8 cellular contexts compared by ENCODE assay signal in the genomic region with DNA sequence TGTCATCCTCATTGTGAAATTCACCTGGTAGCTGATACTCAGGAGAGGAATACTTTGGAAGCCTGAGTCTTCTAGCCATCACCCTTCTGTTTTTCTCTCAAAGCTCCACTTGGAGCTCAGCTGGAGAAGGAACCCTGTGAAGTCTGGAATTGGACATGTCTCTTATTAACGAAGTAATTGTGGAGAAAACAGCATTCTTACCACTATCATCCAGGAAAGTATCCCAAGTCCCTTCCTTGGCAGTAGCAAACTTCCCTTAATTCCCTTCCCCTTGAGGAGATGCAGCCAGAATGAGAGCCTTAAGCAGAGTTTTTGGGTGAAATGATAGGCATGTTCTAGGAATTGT. TPM values are rescaled to one million over a fixed set of nuclear protein-coding genes. Genes with fewer than 3 reads are reported as not detected.
A peak's percentile ranks its signal among the peaks of the same experiment; 100 is the strongest.
DNase-seq lines count a peak whose midpoint lies in the region; ATAC-seq, FAIRE-seq and TF ChIP-seq lines count a peak whose summit lies in the region.

No MANE protein-coding gene starts in this region.

- no peaks in the 10 kb centered on the region for H3K9me3 ChIP-seq in BLaER1 treated with 17β-estradiol and CSF1 and Interleukin-3, amounts not matched to agents 10 nM and 100 nM (replicated peaks in 1 of 11)
- H3K9me3 ChIP-seq in OCI-LY1 (ENCODE audit: low read length): no peaks in the 10 kb centered on the region
- H3K9me3 ChIP-seq in H1 (ENCODE audit: insufficient read depth in 2 of 2, low read depth in 1 of 2, low read length in 1 of 2): no peaks in the 10 kb centered on the region
- H3K9me3 ChIP-seq in neural progenitor cell (ENCODE audit: low read depth): no peaks in the 10 kb centered on the region

- peak overlapping the region; percentile 2 for H3K56ac ChIP-seq in H1 (replicated peaks; ENCODE audit: insufficient read length, low read depth, low read length)

- peaks cover 28% of the 10 kb centered on the region for H3K4me1 Mint-ChIP-seq in neural progenitor cell

- FAIRE-seq in H1 (lab: Jason Lieb, UNC): no peak

- H4K20me1 ChIP-seq in BLaER1 treated with 17β-estradiol and CSF1 and Interleukin-3, amounts not matched to agents 10 nM and 100 nM: no peaks in the 10 kb centered on the region
- H4K20me1 ChIP-seq in OCI-LY1 (ENCODE audit: insufficient read depth, low read length) (no peaks in the 10 kb centered on the region), H1 (replicated peaks in 1 of 2; ENCODE audit: control insufficient read depth in 1 of 2, insufficient read depth in 2 of 2, low read length in 2 of 2) (no peaks in the 10 kb centered on the region), neural progenitor cell (ENCODE audit: low read depth) (no peaks in the 10 kb centered on the region)

- peak overlapping the region; percentile 73; the same call in 1 of the 2 replicates for H3K18ac ChIP-seq in H1 (ENCODE audit: extremely low read depth, low read length)

- TF ChIP-seq RAD21 in H1 (IDR thresholded peaks at IDR 0.05 in 1 of 2, conservative IDR thresholded peaks at IDR 0.05 in 1 of 2; ENCODE audit: low read depth in 2 of 2, low read length in 2 of 2): no peak

- no peak overlapping the region for H2BK12ac ChIP-seq in H1 (ENCODE audit: low read depth, low read length)

- H3K4me2 ChIP-seq in BLaER1 treated with 17β-estradiol and CSF1 and Interleukin-3, amounts not matched to agents 10 nM and 100 nM: peak overlapping the region; percentile 80 to 97 (median 92)
- H3K4me2 ChIP-seq in OCI-LY1 (ENCODE audit: low read length): peak overlapping the region; percentile 93
- peak overlapping the region; percentile 75 to 93 for H3K4me2 ChIP-seq in H1 (ENCODE audit: insufficient read depth in 1 of 2, low read depth in 2 of 2, low read length in 2 of 2)
- H3K4me2 ChIP-seq in neural progenitor cell: peak overlapping the region; percentile 85

- no peak overlapping the region for H3K14ac ChIP-seq in H1 (ENCODE audit: insufficient read length)

- POLR2A ChIA-PET in H1 (lab: Charles Lee; ENCODE audit: partially characterized antibody): interaction anchor here (0.7 to 3.1 kb wide), 3 partner anchors 16 to 47 kb away, joined by 3 to 69 read pairs (median 3); a partner anchor contains a TSS

- H3K27me3 ChIP-seq in BLaER1 treated with 17β-estradiol and CSF1 and Interleukin-3, amounts not matched to agents 10 nM and 100 nM: no peaks in the 10 kb centered on the region
- H3K27me3 ChIP-seq in OCI-LY1 (ENCODE audit: insufficient read depth, low read length) (no peaks in the 10 kb centered on the region), H1 (replicated peaks in 1 of 4; ENCODE audit: control insufficient read depth in 3 of 4, extremely low read depth in 1 of 4, insufficient read depth in 3 of 4, low read length in 3 of 4) (peaks cover 2 to 6% (median 3%) of the 10 kb centered on the region in 4 experiments; a peak in 3 of 7 replicates), neural progenitor cell (no peaks in the 10 kb centered on the region)

- H3K79me2 ChIP-seq in OCI-LY1 (ENCODE audit: insufficient read depth, low read length): no peaks in the 10 kb centered on the region
- no peaks in the 10 kb centered on the region for H3K79me2 ChIP-seq in H1 (ENCODE audit: control insufficient read depth in 1 of 2, insufficient read depth in 2 of 2, low read length in 2 of 2)
- no peaks in the 10 kb centered on the region for H3K79me2 ChIP-seq in neural progenitor cell (ENCODE audit: low read depth)

- ATAC-seq in GM18511 (IDR thresholded peaks at IDR 0.05; ENCODE audit: unreplicated experiment) (no peak), HG03442 (IDR thresholded peaks at IDR 0.05; ENCODE audit: unreplicated experiment) (no peak)

- CTCF ChIA-PET in H1 (lab: Charles Lee; ENCODE audit: partially characterized antibody): interaction anchor here (0.9 kb wide), 1 partner anchor 397 kb away, joined by 3 read pairs; no protein-coding TSS in a partner anchor

- H3K23me2 ChIP-seq in H1 (ENCODE audit: low read depth, low read length): peaks cover 8% of the 10 kb centered on the region

- no peaks in the 10 kb centered on the region for H3K9me2 ChIP-seq in OCI-LY1 (ENCODE audit: low read depth, low read length)

- peak overlapping the region; percentile 80 to 95 (median 86) for H3K9ac ChIP-seq in BLaER1 treated with 17β-estradiol and CSF1 and Interleukin-3, amounts not matched to agents 10 nM and 100 nM
- H3K9ac ChIP-seq in OCI-LY1 (ENCODE audit: low read length) (peak overlapping the region; percentile 77), H1 (replicated peaks in 1 of 4; ENCODE audit: extremely low read depth in 1 of 4, low read depth in 3 of 4, low read length in 3 of 4) (peak overlapping the region; percentile 52 to 71 (median 66)), neural progenitor cell (no peak overlapping the region)

- peaks cover 2% of the 10 kb centered on the region for H3K27me3 Mint-ChIP-seq in neural progenitor cell (ENCODE audit: insufficient read depth, low read depth)

- H4K91ac ChIP-seq in H1 (replicated peaks; ENCODE audit: insufficient read length, low read length): peak overlapping the region; percentile 58

- no peak overlapping the region for H2AK5ac ChIP-seq in H1 (ENCODE audit: low read depth, low read length)

- peak overlapping the region; percentile 61 to 76 (median 68) for H3K4me3 ChIP-seq in BLaER1 treated with 17β-estradiol and CSF1 and Interleukin-3, amounts not matched to agents 10 nM and 100 nM
- H3K4me3 ChIP-seq in OCI-LY1 (ENCODE audit: low read depth, low read length, poor library complexity, severe bottlenecking): peak overlapping the region; percentile 63
- H3K4me3 ChIP-seq in H1 (ENCODE audit: extremely low read depth in 1 of 4, insufficient read depth in 2 of 4, low read depth in 3 of 4, low read length in 4 of 4): peak overlapping the region; percentile 61 to 71 (median 66)
- peak overlapping the region; percentile 57 for H3K4me3 ChIP-seq in neural progenitor cell

- H3K27ac Mint-ChIP-seq in neural progenitor cell: peak overlapping the region; percentile 93

- H3F3A ChIP-seq in OCI-LY1 (ENCODE audit: insufficient read depth, low read length) (peaks cover 3% of the 10 kb centered on the region; the same call in 1 of the 2 replicates), neural progenitor cell (ENCODE audit: low read depth) (peaks cover 38% of the 10 kb centered on the region)

- no peak for TF ChIP-seq EP300 in H1 (IDR thresholded peaks at IDR 0.05; ENCODE audit: borderline replicate concordance in 1 of 2, low read depth in 2 of 2, low read length in 2 of 2)

- H3K36me3 Mint-ChIP-seq in neural progenitor cell: peaks cover 6% of the 10 kb centered on the region

- no peak overlapping the region for H4K8ac ChIP-seq in H1 (ENCODE audit: extremely low read depth, insufficient read depth, low read length)

- H3K4me1 ChIP-seq in BLaER1 treated with 17β-estradiol and CSF1 and Interleukin-3, amounts not matched to agents 10 nM and 100 nM: peaks cover 13 to 45% (median 21%) of the 10 kb centered on the region in 10 experiments
- H3K4me1 ChIP-seq in OCI-LY1 (ENCODE audit: insufficient read depth, low read length, severe bottlenecking): peaks cover 42% of the 10 kb centered on the region
- H3K4me1 ChIP-seq in H1 (replicated peaks in 1 of 4; ENCODE audit: control insufficient read depth in 3 of 4, insufficient read depth in 4 of 4, low read length in 3 of 4): peaks cover 0 to 7% (median 5%) of the 10 kb centered on the region in 4 experiments; a peak in 4 of 7 replicates
- peaks cover 24% of the 10 kb centered on the region for H3K4me1 ChIP-seq in neural progenitor cell

- H3K9me3 Mint-ChIP-seq in neural progenitor cell: peaks cover 3% of the 10 kb centered on the region

- no peak overlapping the region for H2BK20ac ChIP-seq in H1 (ENCODE audit: low read length)

- H2BK120ac ChIP-seq in H1 (replicated peaks; ENCODE audit: low read depth, low read length): no peak overlapping the region

- peak overlapping the region; percentile 87 for H3K4me3 Mint-ChIP-seq in neural progenitor cell

- no peak overlapping the region for H2BK15ac ChIP-seq in H1 (ENCODE audit: low read length)

- H3K23ac ChIP-seq in H1 (ENCODE audit: insufficient read length): no peak overlapping the region

- TF ChIP-seq CTCF in OCI-LY1 (IDR thresholded peaks at IDR 0.05; ENCODE audit: low read length) (no peak), H1 (IDR thresholded peaks at IDR 0.05; ENCODE audit: control extremely low read depth in 1 of 3, insufficient read depth in 1 of 3, low read depth in 1 of 3, low read length in 3 of 3) (no peak), neural progenitor cell (IDR thresholded peaks at IDR 0.05) (no peak)

- H3K27ac ChIP-seq in BLaER1 treated with 17β-estradiol and CSF1 and Interleukin-3, amounts not matched to agents 10 nM and 100 nM: peak overlapping the region; percentile 71 to 94 (median 90)
- peak overlapping the region; percentile 81 for H3K27ac ChIP-seq in OCI-LY1 (ENCODE audit: low read depth, low read length, poor library complexity, severe bottlenecking)
- peak overlapping the region; percentile 62; the same call in 1 of the 2 replicates for H3K27ac ChIP-seq in H1 (ENCODE audit: low read depth, low read length)
- H3K27ac ChIP-seq in neural progenitor cell: peak overlapping the region; percentile 97

- WGBS in H1 (ENCODE audit: extremely low coverage in 1 of 2, insufficient coverage in 1 of 2, insufficient read length in 1 of 2, insufficient replicate concordance in 2 of 2, low coverage in 1 of 2, low lambda C conversion rate in 2 of 2, missing lambda C conversion rate in 1 of 2), 2 experiments: 0% methylated on average over 1 of the region's 1 CpG; no CpG with 5 or more reads in 1 of the 2 experiments

- no peak for TF ChIP-seq POLR2A in H1 (IDR thresholded peaks at IDR 0.05; ENCODE audit: control extremely low read depth in 1 of 2, low read depth in 2 of 2, low read length in 2 of 2)

- H2AFZ ChIP-seq in OCI-LY1 (ENCODE audit: low read length) (peak overlapping the region; percentile 47; the same call in 1 of the 2 replicates), H1 (ENCODE audit: low read length) (peak overlapping the region; percentile 74), neural progenitor cell (replicated peaks) (peak overlapping the region; percentile 93)

- H3K79me1 ChIP-seq in H1 (ENCODE audit: low read depth, low read length): no peaks in the 10 kb centered on the region

- no peaks in the 10 kb centered on the region for H3K36me3 ChIP-seq in BLaER1 treated with 17β-estradiol and CSF1 and Interleukin-3, amounts not matched to agents 10 nM and 100 nM
- H3K36me3 ChIP-seq in OCI-LY1 (ENCODE audit: insufficient read depth, low read length) (no peaks in the 10 kb centered on the region), H1 (ENCODE audit: control insufficient read depth in 2 of 4, insufficient read depth in 4 of 4, low read length in 3 of 4) (no peaks in the 10 kb centered on the region; a peak in 1 of 8 replicates), neural progenitor cell (no peaks in the 10 kb centered on the region)

- H3K4ac ChIP-seq in H1 (replicated peaks; ENCODE audit: insufficient read length, low read depth, low read length): no peak overlapping the region

- no peak for DNase-seq in H1 (ENCODE audit: low read depth in 1 of 2, low spot score in 2 of 2)
- DNase-seq in neural progenitor cell (ENCODE audit: low spot score): no peak
- no peak for DNase-seq in medulla oblongata (ENCODE audit: extremely low spot score)
- no peak for DNase-seq in OCI-M2 (lab: John Stamatoyannopoulos, UW; ENCODE audit: unreplicated experiment)

- H4K5ac ChIP-seq in H1 (ENCODE audit: insufficient read length, low read depth, low read length): peak overlapping the region; percentile 46

- peak overlapping the region; percentile 79 for H2BK5ac ChIP-seq in H1 (ENCODE audit: low read depth, low read length)

RNA-seq across cellular contexts. Expression of a gene that starts 30.7 kb away (rescaled TPM):
- 90.9 and 101 TPM in 2 replicates for total RNA-seq in H1 (2021; fragmentation: NEBNext Ultra II Directional; extraction: Animal tissue kit (Norgen Biotek cat#: 25700))
- 85.8 and 95.9 TPM in 2 replicates for polyA plus RNA-seq in H1 (2011; rRNA removed)
- polyA plus RNA-seq in H1 (2011; cell fraction: cytosol; rRNA removed): 49.9 TPM
- polyA plus RNA-seq in H1 (2011; cell fraction: nucleus; rRNA removed): 85.0 TPM
- polyA plus RNA-seq in H1 (2012, experiment 1 of 2): 43.7 to 62.1 TPM (median 48.9 TPM) in 4 replicates
- 2.3 TPM for polyA plus RNA-seq in H1 (2012, experiment 2 of 2)
- polyA plus RNA-seq in H1 (2013, experiment 1 of 2): 38.2 TPM
- polyA plus RNA-seq in H1 (2013, experiment 2 of 2): 37.4 TPM
- 187 and 255 TPM in 2 replicates for polyA minus RNA-seq in H1 (2011; rRNA and poly(A)+ RNA removed)
- 67.1 TPM for polyA minus RNA-seq in H1 (2011; cell fraction: cytosol; rRNA and poly(A)+ RNA removed)
- polyA minus RNA-seq in H1 (2011; cell fraction: nucleus; rRNA and poly(A)+ RNA removed): 203 TPM
- total RNA-seq in neural progenitor cell (ENCODE audit: low replicate concordance): 130 and 149 TPM in 2 replicates
